11 cellular contexts compared by ENCODE assay signal in genomic region chr10:98361636-98362035, GRCh38. TPM values are rescaled to one million over a fixed set of nuclear protein-coding genes. Genes with fewer than 3 reads are reported as not detected.
DNase-seq lines count a peak whose midpoint lies in the region; ATAC-seq and TF ChIP-seq lines count a peak whose summit lies in the region.
"Had no signal": no experiment of that assay in that cellular context is flagged by ENCODE, and none has a peak within 500 bp of the region (broad histone marks: within the 10 kb centered on the region; RNA-seq: fewer than 3 reads in every experiment).

No MANE protein-coding gene starts in this region.

- TF ChIP-seq CTCF in AG09309 (IDR thresholded peaks at IDR 0.05; ENCODE audit: control insufficient read depth, insufficient read depth, low read depth, low read length, missing control alignments): no peak
- no peak for TF ChIP-seq CTCF in WI38 (IDR thresholded peaks at IDR 0.05; ENCODE audit: low read depth, low read length)
- no peak for TF ChIP-seq CTCF in heart left ventricle (IDR thresholded peaks at IDR 0.05)
- TF ChIP-seq CTCF in gastrocnemius medialis (IDR thresholded peaks at IDR 0.05 in 4 of 5, conservative IDR thresholded peaks at IDR 0.05 in 1 of 5): no peak
- TF ChIP-seq CTCF in GM20000 (IDR thresholded peaks at IDR 0.05; ENCODE audit: extremely low read depth, missing control alignments): no peak

- POLR2A ChIA-PET in activated CD4-positive, alpha-beta memory T cell treated with anti-CD3 and anti-CD28 coated beads for 36 hours (lab: Charles Lee): no interaction called here

- CTCF ChIA-PET in activated CD4-positive, alpha-beta memory T cell treated with anti-CD3 and anti-CD28 coated beads for 36 hours (lab: Charles Lee): no interaction called here

- H3K4me1 ChIP-seq in heart left ventricle: peaks cover 0 to 11% (median 2%) of the 10 kb centered on the region in 12 donors
- H3K4me1 ChIP-seq in gastrocnemius medialis: peaks cover 0 to 5% of the 10 kb centered on the region in 2 donors

- peak overlapping the region in 9 of 12 donors; percentile 8 to 80 (median 43) for H3K27ac ChIP-seq in heart left ventricle
- peak overlapping the region; percentile 44 to 83 (median 78) for H3K27ac ChIP-seq in gastrocnemius medialis
- H3K27ac ChIP-seq: BLaER1 had no signal

- 66 to 79% (median 76%) methylated on average over 4 of the region's 4 CpGs for WGBS in heart left ventricle, 4 donors

- in situ Hi-C loops in gastrocnemius medialis (cut with MboI; ENCODE audit: low sequenced_read_pairs in 4 of 4): no loop called here

- no peaks in the 10 kb centered on the region for H3K9me3 Mint-ChIP-seq in activated CD4-positive, alpha-beta memory T cell treated with anti-CD3 and anti-CD28 coated beads for 36 hours

- no peaks in the 10 kb centered on the region for H3K9me3 ChIP-seq in heart left ventricle
- H3K9me3 ChIP-seq in gastrocnemius medialis: no peaks in the 10 kb centered on the region
- H3K9me3 ChIP-seq: BLaER1 had no signal

- H3K4me1 Mint-ChIP-seq in activated CD4-positive, alpha-beta memory T cell treated with anti-CD3 and anti-CD28 coated beads for 36 hours (ENCODE audit: low read depth): peaks cover 4% of the 10 kb centered on the region

- H3K27ac Mint-ChIP-seq in activated CD4-positive, alpha-beta memory T cell treated with anti-CD3 and anti-CD28 coated beads for 36 hours: no peak overlapping the region

- H3K36me3 Mint-ChIP-seq in activated CD4-positive, alpha-beta memory T cell treated with anti-CD3 and anti-CD28 coated beads for 36 hours: no peaks in the 10 kb centered on the region

- no peak overlapping the region for H3K4me3 Mint-ChIP-seq in activated CD4-positive, alpha-beta memory T cell treated with anti-CD3 and anti-CD28 coated beads for 36 hours

- DNase-seq in AG09309 (ENCODE audit: low read depth) (no peak), heart left ventricle (no peak), gastrocnemius medialis (no peak), NCI-H2081 treated with DMSO at 0.1 percent for 48 hours (lab: John Stamatoyannopoulos, UW) (no peak), GM20000 (ENCODE audit: low spot score) (no peak)
- no peak for DNase-seq in activated CD4-positive, alpha-beta memory T cell treated with anti-CD3 and anti-CD28 coated beads for 36 hours
- DNase-seq: NCI-H1436 treated with DMSO at 0.1 percent for 48 hours; stimulated activated CD4-positive, alpha-beta T cell treated with anti-CD3 and anti-CD28 coated beads, Interleukin-12 subunit alpha, Interleukin-12 subunit beta, amount 100 ng/mL, for 4 hours had no signal

- no peak for TF ChIP-seq POLR2A in heart left ventricle (IDR thresholded peaks at IDR 0.05)
- no peak for TF ChIP-seq POLR2A in gastrocnemius medialis (IDR thresholded peaks at IDR 0.05)

- ATAC-seq in heart left ventricle (peak in 2 of 4 donors; percentile 21 to 31), gastrocnemius medialis (peak in 1 of 2 donors; percentile 13), GM19452 (IDR thresholded peaks at IDR 0.05; ENCODE audit: unreplicated experiment) (no peak)

- H3K27me3 ChIP-seq in heart left ventricle: peaks cover 0 to 6% (median 0%) of the 10 kb centered on the region in 9 donors
- no peaks in the 10 kb centered on the region for H3K27me3 ChIP-seq in gastrocnemius medialis
- H3K27me3 ChIP-seq: BLaER1 had no signal

- intact Hi-C loops in heart left ventricle (cut with DNase I): loop anchor here in 1 of 10 donors (1.0 kb wide), 1 partner anchor 38 kb away; no protein-coding TSS in a partner anchor
- intact Hi-C loops in gastrocnemius medialis (cut with DNase I; ENCODE audit: low total_unique reads): no loop called here
- intact Hi-C loops in activated CD4-positive, alpha-beta memory T cell treated with anti-CD3 and anti-CD28 coated beads for 36 hours (cut with micrococcal nuclease): loop anchor here (1.0 kb wide), 1 partner anchor 43 kb away; no protein-coding TSS in a partner anchor

- no peaks in the 10 kb centered on the region for H3K36me3 ChIP-seq in heart left ventricle
- no peaks in the 10 kb centered on the region for H3K36me3 ChIP-seq in gastrocnemius medialis
- H3K36me3 ChIP-seq: BLaER1 had no signal

- H3K27me3 Mint-ChIP-seq in activated CD4-positive, alpha-beta memory T cell treated with anti-CD3 and anti-CD28 coated beads for 36 hours: peaks cover 12% of the 10 kb centered on the region

- H3K4me3 ChIP-seq in AG09309 (ENCODE audit: control insufficient read depth, low read depth, low read length) (peak overlapping the region; percentile 1), WI38 (ENCODE audit: low read depth, low read length) (peak overlapping the region; percentile 43), heart left ventricle (peak overlapping the region in 1 of 12 donors; percentile 24), gastrocnemius medialis (peak overlapping the region in 3 of 4 donors; percentile 3 to 17 (median 8))
- H3K4me3 ChIP-seq: BLaER1 had no signal

RNA-seq across cellular contexts. Expression of gene PYROXD2, which starts 53.3 kb away (rescaled TPM):
- total RNA-seq in heart left ventricle (10 to 100 TPM in 5 of 9 donors, 1 to 10 TPM in 4; 5.2 to 22.0 (median 11.1) TPM), gastrocnemius medialis (1 to 10 TPM in 2 of 4 donors, under 1 TPM in 2; 0.22 to 7.8 (median 1.3) TPM)
- 10 to 100 TPM in 1 of 2 donors, 1 to 10 TPM in 1; 4.1 to 13.3 TPM for polyA plus RNA-seq in heart left ventricle
- total RNA-seq in activated CD4-positive, alpha-beta memory T cell treated with anti-CD3 and anti-CD28 coated beads for 36 hours: 1 to 10 TPM; 4.7 to 5.3 TPM
